ENCODE assay signal across 22 cellular contexts in the genomic region with DNA sequence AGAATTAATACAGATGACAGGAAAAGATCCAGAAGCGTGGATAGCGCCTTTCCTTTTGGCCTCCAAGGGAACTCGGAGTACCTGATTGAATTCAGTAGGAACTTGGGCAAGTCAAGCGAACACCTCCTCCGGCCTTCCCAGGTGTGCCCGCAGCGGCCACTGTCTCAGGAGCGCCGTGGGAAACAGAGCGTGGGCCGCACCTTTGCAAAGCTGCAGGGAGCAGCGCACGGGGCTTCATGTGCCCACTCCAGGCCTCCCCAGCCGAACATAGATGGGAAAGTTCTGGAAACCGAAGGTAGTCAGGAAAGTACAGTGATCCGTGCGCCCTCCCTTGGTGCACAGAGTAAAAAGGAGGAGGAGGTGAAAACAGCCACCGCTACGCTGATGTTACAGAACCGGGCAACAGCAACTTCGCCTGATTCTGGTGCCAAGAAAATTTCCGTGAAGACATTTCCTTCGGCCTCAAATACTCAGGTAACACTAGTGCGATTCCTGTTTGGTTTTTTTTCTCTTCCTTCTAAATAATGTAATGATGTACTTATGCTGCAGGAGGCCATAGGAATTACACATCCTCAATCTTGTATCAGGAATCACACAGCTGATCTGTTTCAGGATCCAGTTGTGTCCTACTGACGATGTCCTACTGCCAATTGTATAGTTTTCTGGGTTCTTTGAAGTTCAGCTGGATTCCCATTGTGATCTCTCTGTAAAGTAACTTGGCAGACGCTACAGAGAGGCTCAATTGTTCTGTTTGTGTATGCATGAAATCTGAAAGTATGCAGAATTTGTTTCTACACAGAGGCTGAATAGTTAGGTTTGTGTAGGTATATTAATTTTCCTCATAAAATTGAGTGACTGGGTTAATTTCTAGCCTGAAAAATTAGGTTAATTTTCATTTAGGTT.
"Had no signal": no experiment of that assay in that cellular context is flagged by ENCODE, and none has a peak within 500 bp of the region (broad histone marks: within the 10 kb centered on the region; RNA-seq: fewer than 3 reads in every experiment).

No MANE protein-coding gene starts in this region.

- H3K4me1 ChIP-seq: gastrocnemius medialis, lower lobe of right lung, testis had no signal

- DNase-seq: activated CD4-positive, alpha-beta T cell treated with anti-CD3 and anti-CD28 coated beads for 1 hour; activated CD4-positive, alpha-beta T cell treated with anti-CD3 and anti-CD28 coated beads, Interleukin-2, amount 50 U/mL, for 1 hour; activated CD8-positive, alpha-beta T cell treated with anti-CD3 and anti-CD28 coated beads, Interleukin-2, amount 10 ng/mL, durations not matched to agents 7 days and 5 days; activated gamma-delta T cell treated with Interleukin-2 at 50 U/mL for 16 hours; activated T-cell treated with anti-CD3 and anti-CD28 coated beads, Interleukin-2, amount 50 U/mL, for 1 hour; anterior cingulate cortex; gastrocnemius medialis; hypothalamus; left cardiac atrium; lower lobe of right lung; naive thymus-derived CD8-positive, alpha-beta T cell; spleen; stimulated activated CD4-positive, alpha-beta T cell treated with anti-CD3 and anti-CD28 coated beads, Interleukin-4, amount 100 ng/mL, for 1 hour; stimulated activated naive CD4-positive, alpha-beta T cell; testis; WERI-Rb-1 had no signal

- H3K27me3 Mint-ChIP-seq: progenitor cell of endocrine pancreas had no signal

- H3K4me1 Mint-ChIP-seq: activated naive CD4-positive, alpha-beta T cell treated with anti-CD3 and anti-CD28 coated beads, Interleukin-2, amount 50 U/mL, for 24 hours; central memory CD8-positive, alpha-beta T cell had no signal

- H3K36me3 ChIP-seq: gastrocnemius medialis, spleen had no signal

- H3K27ac ChIP-seq: gastrocnemius medialis, lower lobe of right lung, spleen, testis, WERI-Rb-1 had no signal

- H3K9me3 Mint-ChIP-seq: activated naive CD4-positive, alpha-beta T cell treated with anti-CD3 and anti-CD28 coated beads, Interleukin-2, amount 50 U/mL, for 24 hours; central memory CD8-positive, alpha-beta T cell; mesothelial cell of epicardium; naive thymus-derived CD8-positive, alpha-beta T cell had no signal

- H3K4me3 ChIP-seq: coronary artery, gastrocnemius medialis, lower lobe of right lung, spleen, testis, upper lobe of left lung had no signal

- H3K36me3 Mint-ChIP-seq: activated naive CD4-positive, alpha-beta T cell treated with anti-CD3 and anti-CD28 coated beads, Interleukin-2, amount 50 U/mL, for 24 hours; naive thymus-derived CD8-positive, alpha-beta T cell had no signal

- H3K27me3 ChIP-seq: gastrocnemius medialis, spleen, testis, upper lobe of left lung had no signal

- H3K27ac Mint-ChIP-seq: activated CD8-positive, alpha-beta T cell treated with anti-CD3 and anti-CD28 coated beads, Interleukin-2, amount 10 ng/mL, durations not matched to agents 7 days and 5 days; activated naive CD4-positive, alpha-beta T cell treated with anti-CD3 and anti-CD28 coated beads, Interleukin-2, amount 50 U/mL, for 24 hours; progenitor cell of endocrine pancreas had no signal

- H3K9me3 ChIP-seq: gastrocnemius medialis, lower lobe of right lung, spleen, testis, upper lobe of left lung had no signal

- H3K4me3 Mint-ChIP-seq: activated CD8-positive, alpha-beta T cell treated with anti-CD3 and anti-CD28 coated beads, Interleukin-2, amount 10 ng/mL, durations not matched to agents 7 days and 5 days; activated naive CD4-positive, alpha-beta T cell treated with anti-CD3 and anti-CD28 coated beads, Interleukin-2, amount 50 U/mL, for 24 hours; central memory CD8-positive, alpha-beta T cell; mesothelial cell of epicardium; naive thymus-derived CD8-positive, alpha-beta T cell had no signal
